ENCODE assay signal across 24 cellular contexts in the genomic region with DNA sequence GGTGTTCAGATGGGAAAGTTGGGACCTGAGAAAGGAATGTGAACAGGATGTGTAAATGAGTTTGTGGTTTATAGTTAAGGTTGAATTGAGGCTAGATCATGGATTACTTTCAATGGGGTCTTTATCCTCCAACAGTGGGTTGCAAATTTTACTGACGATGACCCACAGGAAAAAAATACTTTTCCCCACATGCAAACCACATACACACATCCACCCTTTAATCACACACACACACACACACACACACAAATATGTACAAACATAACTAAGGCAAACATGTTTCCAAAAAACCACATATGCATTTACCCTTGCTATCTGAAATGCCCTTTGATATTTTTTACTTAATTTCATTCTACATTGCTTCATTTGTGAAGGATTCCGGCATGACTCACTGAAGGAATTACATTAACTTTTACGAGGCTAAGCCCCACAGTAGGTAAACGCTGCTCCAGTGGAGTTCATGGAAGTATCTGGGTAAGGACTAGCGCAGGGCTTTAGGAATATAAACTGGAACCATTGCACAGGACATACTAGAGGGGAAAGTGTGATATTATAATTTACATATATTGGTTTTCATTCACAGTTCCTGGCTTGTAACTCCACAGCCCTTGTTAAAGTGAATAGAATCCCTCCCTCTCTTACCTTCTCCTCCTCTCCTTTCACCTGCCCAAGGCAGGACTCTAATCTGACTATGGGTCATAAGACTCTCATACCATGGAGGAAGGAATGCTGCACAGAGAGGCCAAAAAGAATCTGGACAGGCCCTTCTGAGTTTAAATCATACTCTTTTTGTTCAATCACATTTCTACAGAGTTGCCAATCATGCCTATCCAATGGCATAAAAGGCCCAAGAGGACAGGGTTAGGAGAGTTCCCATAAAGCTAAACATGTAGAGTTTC. TPM values are rescaled to one million over a fixed set of nuclear protein-coding genes. Genes with fewer than 3 reads are reported as not detected.
DNase-seq lines count a peak whose midpoint lies in the region; ATAC-seq and TF ChIP-seq lines count a peak whose summit lies in the region.
"Had no signal": no experiment of that assay in that cellular context is flagged by ENCODE, and none has a peak within 500 bp of the region (broad histone marks: within the 10 kb centered on the region; RNA-seq: fewer than 3 reads in every experiment).

No MANE protein-coding gene starts in this region.

- ATAC-seq in stimulated activated memory B cell treated with anti-CD40 and anti-IgM and Interleukin-4, amounts not matched to agents 10 μg/mL and 1 μg/mL and 100 μg/mL, for 72 hours = no peak
- no peak for ATAC-seq in GM18870 (IDR thresholded peaks at IDR 0.05; ENCODE audit: unreplicated experiment)
- ATAC-seq: lower lobe of right lung; stimulated activated naive CD8-positive, alpha-beta T cell treated with anti-CD3 and anti-CD28 coated beads, Interleukin-15, amount 100 ng/mL, for 72 hours had no signal

- no peak overlapping the region for H3K4me3 ChIP-seq in AG09309 (ENCODE audit: control insufficient read depth, low read depth, low read length)
- no peak overlapping the region for H3K4me3 ChIP-seq in hepatocyte
- H3K4me3 ChIP-seq: BLaER1, lower lobe of right lung, sigmoid colon, thyroid gland had no signal

- CTCF ChIA-PET in RWPE1 (lab: Yijun Ruan, JAX) = interaction anchor here (0.6 kb wide), 1 partner anchor 656 kb away, joined by 4 read pairs; no protein-coding TSS in a partner anchor

- TF ChIP-seq CTCF in AG09309 (IDR thresholded peaks at IDR 0.05; ENCODE audit: control insufficient read depth, insufficient read depth, low read depth, low read length, missing control alignments) (no peak), RWPE1 (conservative IDR thresholded peaks at IDR 0.05; ENCODE audit: low read depth) (no peak), hepatocyte (IDR thresholded peaks at IDR 0.05; ENCODE audit: poor library complexity) (no peak), type B pancreatic cell (conservative IDR thresholded peaks at IDR 0.05) (no peak)

- no peaks in the 10 kb centered on the region for H3K79me2 ChIP-seq in hepatocyte

- no peak overlapping the region for H2AFZ ChIP-seq in hepatocyte

- WGBS in hepatocyte (ENCODE audit: low lambda C conversion rate, missing lambda C conversion rate) = 53% methylated on average over 5 of the region's 5 CpGs

- peaks cover under 1% of the 10 kb centered on the region for H3K27me3 Mint-ChIP-seq in type B pancreatic cell
- no peaks in the 10 kb centered on the region for H3K27me3 Mint-ChIP-seq in stimulated activated memory B cell treated with anti-CD40 and anti-IgM and Interleukin-4, amounts not matched to agents 10 μg/mL and 1 μg/mL and 100 μg/mL, for 72 hours
- H3K27me3 Mint-ChIP-seq: stimulated activated naive CD8-positive, alpha-beta T cell treated with anti-CD3 and anti-CD28 coated beads, Interleukin-15, amount 100 ng/mL, for 72 hours had no signal

- H3K4me3 Mint-ChIP-seq in type B pancreatic cell = no peak overlapping the region
- H3K4me3 Mint-ChIP-seq in stimulated activated memory B cell treated with anti-CD40 and anti-IgM and Interleukin-4, amounts not matched to agents 10 μg/mL and 1 μg/mL and 100 μg/mL, for 72 hours = no peak overlapping the region
- H3K4me3 Mint-ChIP-seq: activated T-helper 1 cell treated with anti-CD3 and anti-CD28 coated beads, Interleukin-12 subunit alpha, Interleukin-12 subunit beta, Interleukin-2, Interleukin-4 antibody, amounts not matched to agents 30 ng/mL and 10 ng/mL and 1 ng/mL, durations not matched to agents 14 hours and 24 hours and 36 hours; endodermal cell; neural crest cell; stimulated activated naive CD8-positive, alpha-beta T cell treated with anti-CD3 and anti-CD28 coated beads, Interleukin-15, amount 100 ng/mL, for 72 hours had no signal

- no peaks in the 10 kb centered on the region for H4K20me1 ChIP-seq in hepatocyte (ENCODE audit: insufficient read depth, poor library complexity, severe bottlenecking)
- H4K20me1 ChIP-seq: BLaER1 had no signal

- POLR2A ChIA-PET in RWPE1 (lab: Yijun Ruan, JAX; ENCODE audit: low non-redundant PET) = no interaction called here

- H3K9me3 Mint-ChIP-seq in type B pancreatic cell = no peaks in the 10 kb centered on the region
- peaks cover 16% of the 10 kb centered on the region for H3K9me3 Mint-ChIP-seq in stimulated activated memory B cell treated with anti-CD40 and anti-IgM and Interleukin-4, amounts not matched to agents 10 μg/mL and 1 μg/mL and 100 μg/mL, for 72 hours

- no peaks in the 10 kb centered on the region for H3K36me3 ChIP-seq in hepatocyte (replicated peaks; ENCODE audit: insufficient read depth, low read depth)
- H3K36me3 ChIP-seq: BLaER1, lower lobe of right lung, sigmoid colon, thyroid gland had no signal

- H3K27ac ChIP-seq in RWPE1 (no peak overlapping the region), hepatocyte (peak overlapping the region; percentile 9)
- H3K27ac ChIP-seq: BLaER1, lower lobe of right lung, sigmoid colon, thyroid gland had no signal

- H3K36me3 Mint-ChIP-seq in type B pancreatic cell = no peaks in the 10 kb centered on the region
- no peaks in the 10 kb centered on the region for H3K36me3 Mint-ChIP-seq in stimulated activated memory B cell treated with anti-CD40 and anti-IgM and Interleukin-4, amounts not matched to agents 10 μg/mL and 1 μg/mL and 100 μg/mL, for 72 hours

- H3K9me3 ChIP-seq in hepatocyte (ENCODE audit: low read depth) = no peaks in the 10 kb centered on the region
- H3K9me3 ChIP-seq: sigmoid colon, thyroid gland had no signal

- H3K27me3 ChIP-seq in hepatocyte = no peaks in the 10 kb centered on the region
- H3K27me3 ChIP-seq: BLaER1, sigmoid colon, thyroid gland had no signal

- H3K9me2 ChIP-seq in hepatocyte (replicated peaks; ENCODE audit: insufficient read depth) = no peaks in the 10 kb centered on the region

- DNase-seq in AG09309 (ENCODE audit: low read depth) (peak; percentile 18), HCEC 1CT (peak; percentile 24), RWPE1 (ENCODE audit: low spot score) (peak; percentile 36), hepatocyte (ENCODE audit: low spot score) (peak; percentile 39), type B pancreatic cell (ENCODE audit: extremely low spot score, unreplicated experiment) (no peak), NCI-H510A (lab: John Stamatoyannopoulos, UW) (no peak)
- DNase-seq: activated CD4-positive, alpha-beta T cell treated with anti-CD3 and anti-CD28 coated beads, Interleukin-2, amount 50 U/mL, for 1 hour; activated naive CD4-positive, alpha-beta T cell treated with anti-CD3 and anti-CD28 coated beads, Interleukin-2, amount 50 U/mL, for 16 hours; anterior cingulate cortex; endodermal cell; Karpas-422; kidney; lower lobe of right lung; NCI-H1092 treated with DMSO at 0.1 percent for 48 hours; NCI-H187 treated with DMSO at 0.1 percent for 48 hours; NCI-H69; sigmoid colon; stimulated activated naive CD8-positive, alpha-beta T cell treated with anti-CD3 and anti-CD28 coated beads, Interleukin-15, amount 100 ng/mL, for 72 hours; thyroid gland had no signal

- no peak overlapping the region for H3K4me2 ChIP-seq in hepatocyte
- H3K4me2 ChIP-seq: BLaER1 had no signal

- H3K4me1 ChIP-seq in hepatocyte (ENCODE audit: insufficient read depth) = no peaks in the 10 kb centered on the region
- H3K4me1 ChIP-seq: BLaER1, lower lobe of right lung, sigmoid colon, thyroid gland had no signal

- H3K4me1 Mint-ChIP-seq in type B pancreatic cell (ENCODE audit: unreplicated experiment) = no peaks in the 10 kb centered on the region
- no peaks in the 10 kb centered on the region for H3K4me1 Mint-ChIP-seq in stimulated activated memory B cell treated with anti-CD40 and anti-IgM and Interleukin-4, amounts not matched to agents 10 μg/mL and 1 μg/mL and 100 μg/mL, for 72 hours
- H3K4me1 Mint-ChIP-seq: endodermal cell; neural crest cell; stimulated activated naive CD8-positive, alpha-beta T cell treated with anti-CD3 and anti-CD28 coated beads, Interleukin-15, amount 100 ng/mL, for 72 hours had no signal

- no peak overlapping the region for H3K27ac Mint-ChIP-seq in type B pancreatic cell
- no peak overlapping the region for H3K27ac Mint-ChIP-seq in stimulated activated memory B cell treated with anti-CD40 and anti-IgM and Interleukin-4, amounts not matched to agents 10 μg/mL and 1 μg/mL and 100 μg/mL, for 72 hours
- H3K27ac Mint-ChIP-seq: activated T-helper 1 cell treated with anti-CD3 and anti-CD28 coated beads, Interleukin-12 subunit alpha, Interleukin-12 subunit beta, Interleukin-2, Interleukin-4 antibody, amounts not matched to agents 30 ng/mL and 10 ng/mL and 1 ng/mL, durations not matched to agents 14 hours and 24 hours and 36 hours; endodermal cell had no signal

RNA-seq across cellular contexts. Expression of a gene that starts 8.5 kb away (rescaled TPM):
- total RNA-seq in hepatocyte (5.1 and 5.7 TPM in 2 replicates), type B pancreatic cell (ENCODE audit: low replicate concordance) (11.5 and 15.1 TPM in 2 replicates)
- 3.6 and 5.1 TPM in 2 replicates for polyA plus RNA-seq in hepatocyte

Comparison
In these comparisons a context has a peak if more than half of its experiments do, and no peak if none do; other contexts are left out.
1. DNase-seq: peak in AG09309 (single experiment), HCEC 1CT (single experiment), RWPE1 (single experiment) and hepatocyte (single experiment); none in type B pancreatic cell (single experiment) and NCI-H510A (single experiment).